In the genomic region with DNA sequence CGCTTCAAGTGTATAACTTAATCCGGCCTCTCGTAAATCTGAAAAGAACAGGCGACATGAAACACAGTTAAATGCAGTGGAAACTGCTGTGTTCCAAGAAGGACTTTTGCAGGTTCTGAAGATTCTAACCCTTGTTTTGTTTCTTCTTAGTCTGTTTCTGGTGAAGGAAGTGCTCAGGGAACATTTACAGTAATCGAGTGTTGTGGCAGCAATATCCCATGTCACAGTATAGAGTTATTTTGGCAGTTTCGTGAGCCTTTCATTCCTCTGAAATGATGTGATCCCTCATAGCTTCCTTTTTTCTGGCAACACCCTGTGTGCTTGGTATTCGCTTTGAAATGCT, we compare ENCODE assay signal across 9 cellular contexts. TPM values are rescaled to one million over a fixed set of nuclear protein-coding genes. Genes with fewer than 3 reads are reported as not detected.
DNase-seq lines count a peak whose midpoint lies in the region; ATAC-seq and TF ChIP-seq lines count a peak whose summit lies in the region.
"Had no signal": no experiment of that assay in that cellular context is flagged by ENCODE, and none has a peak within 500 bp of the region (broad histone marks: within the 10 kb centered on the region; RNA-seq: fewer than 3 reads in every experiment).

No MANE protein-coding gene starts in this region.

- peaks cover 59% of the 10 kb centered on the region for H3K27me3 Mint-ChIP-seq in dendritic cell treated with granulocyte-macrophage colony-stimulating factor and Interleukin-4, amounts not matched to agents 40 ng/mL and 50 ng/mL, for 4 days
- H3K27me3 Mint-ChIP-seq in naive thymus-derived CD8-positive, alpha-beta T cell, result peaks cover 33 to 62% (median 42%) of the 10 kb centered on the region in 5 donors

- no peak overlapping the region for H2AFZ ChIP-seq in KMS-11 (ENCODE audit: low read depth)

- H3K36me3 Mint-ChIP-seq in dendritic cell treated with granulocyte-macrophage colony-stimulating factor and Interleukin-4, amounts not matched to agents 40 ng/mL and 50 ng/mL, for 4 days (ENCODE audit: low read depth), result peaks cover 5% of the 10 kb centered on the region
- H3K36me3 Mint-ChIP-seq in naive thymus-derived CD8-positive, alpha-beta T cell, result no peaks in the 10 kb centered on the region

- no peaks in the 10 kb centered on the region for H3K27me3 ChIP-seq in AG04450 (ENCODE audit: control insufficient read depth, insufficient read depth, low read length)
- no peaks in the 10 kb centered on the region for H3K27me3 ChIP-seq in KMS-11 (ENCODE audit: insufficient read depth, low read depth)

- H3K27ac Mint-ChIP-seq in dendritic cell treated with granulocyte-macrophage colony-stimulating factor and Interleukin-4, amounts not matched to agents 40 ng/mL and 50 ng/mL, for 4 days, result peak overlapping the region; percentile 82
- no peak overlapping the region for H3K27ac Mint-ChIP-seq in naive thymus-derived CD8-positive, alpha-beta T cell

- POLR2A ChIA-PET in AG04450 (lab: Yijun Ruan, JAX), result interaction anchor here (0.7 to 1.6 kb wide), 7 partner anchors 10 to 262 kb away, joined by 3 to 12 read pairs (median 3); no protein-coding TSS in a partner anchor
- POLR2A ChIA-PET in naive thymus-derived CD8-positive, alpha-beta T cell (lab: Charles Lee), result no interaction called here

- CTCF ChIA-PET in AG04450 (lab: Charles Lee), result interaction anchor here (0.5 to 2.5 kb wide), 12 partner anchors 9 to 306 kb away, joined by 3 to 8 read pairs (median 4); no protein-coding TSS in a partner anchor

- H3K4me3 Mint-ChIP-seq in dendritic cell treated with granulocyte-macrophage colony-stimulating factor and Interleukin-4, amounts not matched to agents 40 ng/mL and 50 ng/mL, for 4 days, result peak overlapping the region; percentile 81
- peak overlapping the region in 9 of 10 donors; percentile 2 to 93 (median 89) for H3K4me3 Mint-ChIP-seq in naive thymus-derived CD8-positive, alpha-beta T cell

- H3K4me1 ChIP-seq in KMS-11 (ENCODE audit: low read depth, poor library complexity, severe bottlenecking), result peaks cover 24% of the 10 kb centered on the region

- H3K36me3 ChIP-seq in KMS-11 (ENCODE audit: insufficient read depth), result no peaks in the 10 kb centered on the region

- no peaks in the 10 kb centered on the region for H3K9me3 Mint-ChIP-seq in dendritic cell treated with granulocyte-macrophage colony-stimulating factor and Interleukin-4, amounts not matched to agents 40 ng/mL and 50 ng/mL, for 4 days
- no peaks in the 10 kb centered on the region for H3K9me3 Mint-ChIP-seq in naive thymus-derived CD8-positive, alpha-beta T cell

- DNase-seq in AG04450 (ENCODE audit: low read depth, low spot score) (no peak), SHP77 treated with DMSO at 0.1 percent for 48 hours (lab: John Stamatoyannopoulos, UW) (no peak), middle frontal gyrus (ENCODE audit: extremely low spot score, low spot score) (no peak), GF-D8 (lab: John Stamatoyannopoulos, UW) (no peak)
- no peak for DNase-seq in naive thymus-derived CD8-positive, alpha-beta T cell
- DNase-seq: NCI-H1105 had no signal

- H3K79me2 ChIP-seq in KMS-11 (ENCODE audit: insufficient read depth, low read depth), result peaks cover 64% of the 10 kb centered on the region

- peaks cover 9% of the 10 kb centered on the region; the same call in 1 of the 2 replicates for H4K20me1 ChIP-seq in KMS-11 (ENCODE audit: insufficient read depth)

- H3K27ac ChIP-seq in AG04450 (ENCODE audit: low read depth, low read length) (peak overlapping the region; percentile 93), KMS-11 (no peak overlapping the region)

- TF ChIP-seq CTCF in AG04450 (IDR thresholded peaks at IDR 0.05; ENCODE audit: low read depth, low read length), result no peak
- no peak for TF ChIP-seq CTCF in KMS-11 (conservative IDR thresholded peaks at IDR 0.05; ENCODE audit: low read depth, low read length)

- H3K4me1 Mint-ChIP-seq in dendritic cell treated with granulocyte-macrophage colony-stimulating factor and Interleukin-4, amounts not matched to agents 40 ng/mL and 50 ng/mL, for 4 days (ENCODE audit: low read depth), result peaks cover 48% of the 10 kb centered on the region
- peaks cover 17 to 37% (median 22%) of the 10 kb centered on the region in 4 donors for H3K4me1 Mint-ChIP-seq in naive thymus-derived CD8-positive, alpha-beta T cell

- peak overlapping the region; percentile 85; the same call in 1 of the 2 replicates for H3K9ac ChIP-seq in KMS-11

- no peaks in the 10 kb centered on the region; the same call in 1 of the 2 replicates for H3K9me3 ChIP-seq in AG04450 (ENCODE audit: control insufficient read depth, insufficient read depth, low read length)

- no peak for ATAC-seq in naive thymus-derived CD8-positive, alpha-beta T cell
- ATAC-seq in HG03460 (IDR thresholded peaks at IDR 0.05; ENCODE audit: unreplicated experiment), result no peak

- H3K4me3 ChIP-seq in AG04450 (ENCODE audit: low read depth, low read length) (peak overlapping the region; percentile 94), KMS-11 (IDR thresholded peaks at IDR 0.05; ENCODE audit: insufficient read depth, low read depth, low read length) (no peak overlapping the region)

- H3K4me2 ChIP-seq in KMS-11, result peak overlapping the region; percentile 61

- intact Hi-C loops in dendritic cell treated with granulocyte-macrophage colony-stimulating factor and Interleukin-4, amounts not matched to agents 40 ng/mL and 50 ng/mL, for 4 days (cut with micrococcal nuclease), result loop anchor here (10.0 kb wide), 1 partner anchor 427 kb away; no protein-coding TSS in a partner anchor

RNA-seq across cellular contexts. Expression of gene CRIM1, which starts 2.7 kb away (rescaled TPM):
- polyA plus RNA-seq in AG04450 (2011; rRNA removed), result 142 and 168 TPM in 2 replicates
- polyA minus RNA-seq in AG04450 (2011; rRNA and poly(A)+ RNA removed), result 532 and 827 TPM in 2 replicates
- total RNA-seq in naive thymus-derived CD8-positive, alpha-beta T cell, result 1 to 10 TPM in 1 of 2 experiments, under 1 TPM in 1; 0.88 to 2.0 TPM
- polyA plus RNA-seq in naive thymus-derived CD8-positive, alpha-beta T cell, result 1 to 10 TPM in 1 of 3 donors, under 1 TPM in 2; 0.12 to 1.3 (median 0.38) TPM

Comparison
In these comparisons a context has a peak if more than half of its experiments do, and no peak if none do; other contexts are left out.
1. RNA of gene CRIM1, which starts 2.7 kb away (polyA plus RNA-seq): 142 to 168 TPM in AG04450; 0.12 to 1.3 TPM in naive thymus-derived CD8-positive, alpha-beta T cell; every median in the first group is over 10 times any median in the second.